In the genomic region with DNA sequence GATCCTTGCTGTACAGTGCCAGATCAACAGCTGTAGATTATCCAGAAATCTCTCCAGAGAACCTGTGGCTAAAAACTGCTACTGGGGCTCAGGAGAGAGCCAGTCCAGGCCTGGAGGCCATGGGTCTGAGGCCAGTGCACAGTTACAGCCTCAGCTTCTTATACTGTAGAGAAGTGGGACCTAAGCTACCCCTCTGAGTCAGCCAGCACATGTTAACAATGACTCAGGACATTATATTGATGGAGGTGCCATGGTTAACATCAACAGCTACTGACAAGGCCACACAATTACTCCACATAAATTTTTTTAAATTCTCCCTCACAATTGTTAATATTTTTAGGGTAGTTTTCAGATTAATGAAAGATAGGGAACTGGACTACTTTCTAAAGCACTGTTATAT, we compare ENCODE assay signal across 14 cellular contexts.
DNase-seq lines count a peak whose midpoint lies in the region; ATAC-seq and TF ChIP-seq lines count a peak whose summit lies in the region.
"Had no signal": no experiment of that assay in that cellular context is flagged by ENCODE, and none has a peak within 500 bp of the region (broad histone marks: within the 10 kb centered on the region; RNA-seq: fewer than 3 reads in every experiment).

No MANE protein-coding gene starts in this region.

- DNase-seq in activated CD4-positive, alpha-beta T cell treated with anti-CD3 and anti-CD28 coated beads for 36 hours: no peak
- DNase-seq in activated CD4-positive, alpha-beta T cell treated with anti-CD3 and anti-CD28 coated beads for 48 hours: no peak
- peak; percentile 34 for DNase-seq in RKO (ENCODE audit: low spot score)
- no peak for DNase-seq in left lung
- DNase-seq in GM20000 (ENCODE audit: low spot score): no peak
- DNase-seq in BE2C: no peak
- DNase-seq in brain microvascular endothelial cell: no peak
- DNase-seq: 8988T; AML-193; CD4-positive, CD25-positive, alpha-beta regulatory T cell; DMS79; GOT3; H9 had no signal

- intact Hi-C loops in activated CD4-positive, alpha-beta T cell treated with anti-CD3 and anti-CD28 coated beads for 36 hours (cut with DNase I, micrococcal nuclease): no loop called here
- intact Hi-C loops in left lung (cut with DNase I): no loop called here

- H3K27me3 ChIP-seq in left lung: no peaks in the 10 kb centered on the region
- H3K27me3 ChIP-seq in BE2C: peaks cover 4% of the 10 kb centered on the region; the same call in 1 of the 2 replicates
- H3K27me3 ChIP-seq in brain microvascular endothelial cell (replicated peaks): no peaks in the 10 kb centered on the region
- H3K27me3 ChIP-seq: BLaER1 treated with 17β-estradiol and CSF1 and Interleukin-3, amounts not matched to agents 10 nM and 100 nM had no signal

- no peaks in the 10 kb centered on the region for H3K4me1 Mint-ChIP-seq in activated CD4-positive, alpha-beta T cell treated with anti-CD3 and anti-CD28 coated beads for 36 hours
- H3K4me1 Mint-ChIP-seq: CD4-positive, CD25-positive, alpha-beta regulatory T cell had no signal

- peaks cover 0 to 2% of the 10 kb centered on the region in 2 donors for H3K9me3 ChIP-seq in left lung
- H3K9me3 ChIP-seq in BE2C: 0 out of 2 replicates have a peak, but pooled peaks cover 2% of the 10 kb centered on the region
- H3K9me3 ChIP-seq: BLaER1 treated with 17β-estradiol and CSF1 and Interleukin-3, amounts not matched to agents 10 nM and 100 nM had no signal

- CTCF ChIA-PET in activated CD4-positive, alpha-beta T cell treated with anti-CD3 and anti-CD28 coated beads for 36 hours (lab: Charles Lee): no interaction called here

- POLR2A ChIA-PET in activated CD4-positive, alpha-beta T cell treated with anti-CD3 and anti-CD28 coated beads for 36 hours (lab: Charles Lee): no interaction called here

- no peak for TF ChIP-seq CTCF in left lung (IDR thresholded peaks at IDR 0.05)
- TF ChIP-seq CTCF in GM20000 (IDR thresholded peaks at IDR 0.05; ENCODE audit: extremely low read depth, missing control alignments): no peak
- TF ChIP-seq CTCF in BE2C (IDR thresholded peaks at IDR 0.05; ENCODE audit: low read depth, low read length): no peak
- no peak for TF ChIP-seq CTCF in brain microvascular endothelial cell (IDR thresholded peaks at IDR 0.05; ENCODE audit: low read depth, low read length, missing control alignments)

- H3K4me3 Mint-ChIP-seq in activated CD4-positive, alpha-beta T cell treated with anti-CD3 and anti-CD28 coated beads for 36 hours: no peak overlapping the region
- H3K4me3 Mint-ChIP-seq: CD4-positive, CD25-positive, alpha-beta regulatory T cell; H9 had no signal

- no peaks in the 10 kb centered on the region for H3K9me3 Mint-ChIP-seq in activated CD4-positive, alpha-beta T cell treated with anti-CD3 and anti-CD28 coated beads for 36 hours (ENCODE audit: low read depth)

- ATAC-seq in activated CD4-positive, alpha-beta T cell treated with anti-CD3 and anti-CD28 coated beads for 36 hours: peak; percentile 47
- ATAC-seq in left lung: peak; percentile 42

- H3K4me3 ChIP-seq in left lung (no peak overlapping the region), BE2C (ENCODE audit: low read depth, low read length) (no peak overlapping the region), brain microvascular endothelial cell (ENCODE audit: low read depth, low read length) (no peak overlapping the region)
- H3K4me3 ChIP-seq: BLaER1 treated with 17β-estradiol and CSF1 and Interleukin-3, amounts not matched to agents 10 nM and 100 nM had no signal

- in situ Hi-C loops in brain microvascular endothelial cell (cut with HindIII; ENCODE audit: low pct_ligation_motif_present, low sequenced_read_pairs): no loop called here

- no peaks in the 10 kb centered on the region for H3K36me3 Mint-ChIP-seq in activated CD4-positive, alpha-beta T cell treated with anti-CD3 and anti-CD28 coated beads for 36 hours (ENCODE audit: low read depth)
- H3K36me3 Mint-ChIP-seq: CD4-positive, CD25-positive, alpha-beta regulatory T cell had no signal

- H3K27ac Mint-ChIP-seq in activated CD4-positive, alpha-beta T cell treated with anti-CD3 and anti-CD28 coated beads for 36 hours: no peak overlapping the region
- H3K27ac Mint-ChIP-seq: CD4-positive, CD25-positive, alpha-beta regulatory T cell; H9 had no signal

- H3K4me1 ChIP-seq in left lung: no peaks in the 10 kb centered on the region
- no peaks in the 10 kb centered on the region for H3K4me1 ChIP-seq in BE2C
- H3K4me1 ChIP-seq: BLaER1 treated with 17β-estradiol and CSF1 and Interleukin-3, amounts not matched to agents 10 nM and 100 nM had no signal

- H3K27ac ChIP-seq in left lung (no peak overlapping the region), brain microvascular endothelial cell (no peak overlapping the region)
- H3K27ac ChIP-seq: BLaER1 treated with 17β-estradiol and CSF1 and Interleukin-3, amounts not matched to agents 10 nM and 100 nM had no signal

- H3K36me3 ChIP-seq in left lung (no peaks in the 10 kb centered on the region), BE2C (no peaks in the 10 kb centered on the region), brain microvascular endothelial cell (replicated peaks) (no peaks in the 10 kb centered on the region)
- H3K36me3 ChIP-seq: BLaER1 treated with 17β-estradiol and CSF1 and Interleukin-3, amounts not matched to agents 10 nM and 100 nM had no signal

- peaks cover 3% of the 10 kb centered on the region for H3K27me3 Mint-ChIP-seq in activated CD4-positive, alpha-beta T cell treated with anti-CD3 and anti-CD28 coated beads for 36 hours
